24 cellular contexts compared by ENCODE assay signal in the genomic region with DNA sequence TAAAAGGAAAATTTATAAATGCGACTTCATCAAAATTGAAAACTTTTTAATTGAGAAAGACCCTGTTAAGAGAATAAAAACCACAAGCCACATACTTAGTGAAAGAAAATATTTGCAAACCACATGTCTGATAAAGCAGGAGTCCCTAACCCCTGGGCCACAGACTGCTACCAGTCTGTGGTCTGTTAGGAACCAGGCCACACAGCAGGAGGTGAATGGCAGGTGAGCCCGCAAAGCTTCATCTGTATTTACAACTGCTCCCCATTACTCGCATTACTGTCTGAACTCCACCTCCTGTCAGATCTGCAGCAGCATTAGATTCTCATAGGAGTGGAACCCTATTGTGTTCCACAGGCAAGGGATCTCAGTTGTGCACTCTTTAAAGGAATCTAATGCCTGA.
"Had no signal": no experiment of that assay in that cellular context is flagged by ENCODE, and none has a peak within 500 bp of the region (broad histone marks: within the 10 kb centered on the region; RNA-seq: fewer than 3 reads in every experiment).

No MANE protein-coding gene starts in this region.

- H3K27ac ChIP-seq: SJSA1 had no signal

- DNase-seq: activated B cell treated with CpG ODN at 0.5 μM for 24 hours; activated CD4-positive, alpha-beta T cell treated with anti-CD3 and anti-CD28 coated beads for 1 hour; activated CD4-positive, alpha-beta T cell treated with anti-CD3 and anti-CD28 coated beads, Interleukin-2, amount 50 U/mL, for 48 hours; activated gamma-delta T cell; activated naive CD4-positive, alpha-beta T cell treated with anti-CD3 and anti-CD28 coated beads for 36 hours; activated T-cell treated with anti-CD3 and anti-CD28 coated beads for 4 hours; activated T-cell treated with anti-CD3 and anti-CD28 coated beads, Interleukin-2, amount 50 U/mL, for 48 hours; amygdala; cerebellar nuclear complex; Kasumi-1; NCI-H1694; NCI-H2029; NCI-H2107; NCI-H510A treated with DMSO at 0.1 percent for 48 hours; PC-3; SHP77; SW 1271 had no signal

- H3K4me3 ChIP-seq: K562, SJSA1 had no signal

- H3K4me3 Mint-ChIP-seq: activated B cell treated with CpG ODN at 0.5 μM for 24 hours; activated CD4-positive, alpha-beta T cell treated with anti-CD3 and anti-CD28 coated beads, Interleukin-2, amount 10 ng/mL, durations not matched to agents 24 days and 14 days; activated naive CD4-positive, alpha-beta T cell treated with anti-CD3 and anti-CD28 coated beads for 36 hours; activated naive CD8-positive, alpha-beta T cell; activated T-helper 17 cell treated with anti-CD3 and anti-CD28 coated beads, Interleukin-2, amount 50 U/mL, for 72 hours; T-helper 1 cell treated with Interleukin-12 subunit alpha and Interleukin-12 subunit beta and Interleukin-4 antibody, amounts not matched to agents 30 μg/mL and 1 μg/mL, for 36 hours had no signal

- H3K4me1 Mint-ChIP-seq: activated B cell treated with CpG ODN at 0.5 μM for 24 hours; activated T-helper 17 cell treated with anti-CD3 and anti-CD28 coated beads, Interleukin-2, amount 50 U/mL, for 72 hours had no signal

- H3K27ac Mint-ChIP-seq: activated B cell treated with CpG ODN at 0.5 μM for 24 hours; activated CD4-positive, alpha-beta T cell treated with anti-CD3 and anti-CD28 coated beads, Interleukin-2, amount 10 ng/mL, durations not matched to agents 24 days and 14 days; activated naive CD4-positive, alpha-beta T cell treated with anti-CD3 and anti-CD28 coated beads for 36 hours; activated naive CD8-positive, alpha-beta T cell; T-helper 1 cell treated with Interleukin-12 subunit alpha and Interleukin-12 subunit beta and Interleukin-4 antibody, amounts not matched to agents 30 μg/mL and 1 μg/mL, for 36 hours had no signal

- H3K9me3 Mint-ChIP-seq: activated B cell treated with CpG ODN at 0.5 μM for 24 hours; activated CD4-positive, alpha-beta T cell treated with anti-CD3 and anti-CD28 coated beads, Interleukin-2, amount 10 ng/mL, durations not matched to agents 24 days and 14 days; activated naive CD4-positive, alpha-beta T cell treated with anti-CD3 and anti-CD28 coated beads for 36 hours; activated T-helper 17 cell treated with anti-CD3 and anti-CD28 coated beads, Interleukin-2, amount 50 U/mL, for 72 hours; T-helper 1 cell treated with Interleukin-12 subunit alpha and Interleukin-12 subunit beta and Interleukin-4 antibody, amounts not matched to agents 30 μg/mL and 1 μg/mL, for 36 hours had no signal

- ATAC-seq: K562, PC-3, SK-N-SH treated with all-trans-retinoic acid at 6 μM for 48 hours had no signal

- H3K27me3 ChIP-seq: SJSA1 had no signal

- H3K36me3 ChIP-seq: SJSA1 had no signal

- H3K27me3 Mint-ChIP-seq: activated B cell treated with CpG ODN at 0.5 μM for 24 hours; activated CD4-positive, alpha-beta T cell treated with anti-CD3 and anti-CD28 coated beads, Interleukin-2, amount 10 ng/mL, durations not matched to agents 24 days and 14 days had no signal

- H3K9me3 ChIP-seq: SJSA1 had no signal

- H3K4me1 ChIP-seq: SJSA1 had no signal
